In the genomic region with DNA sequence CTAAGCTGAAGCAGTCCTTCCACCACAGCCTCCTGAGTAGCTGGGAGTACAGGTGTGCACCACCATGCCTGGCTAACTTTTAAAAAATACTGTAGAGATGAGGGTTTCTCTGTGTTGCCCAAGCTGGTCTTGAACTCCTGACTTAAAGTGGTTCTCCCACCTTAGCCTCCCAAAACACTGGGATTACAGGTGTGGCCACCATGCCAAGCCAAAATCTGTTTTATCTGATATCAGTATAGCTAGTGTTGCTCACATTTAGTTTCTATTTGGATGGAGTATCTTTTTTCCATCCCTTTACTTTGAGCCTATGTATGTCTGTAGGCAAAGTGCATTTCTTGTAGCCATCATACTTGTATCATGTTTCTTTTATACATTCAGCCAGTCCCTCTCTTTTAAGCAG, we compare ENCODE assay signal across 7 cellular contexts.
"Had no signal": no experiment of that assay in that cellular context is flagged by ENCODE, and none has a peak within 500 bp of the region (broad histone marks: within the 10 kb centered on the region; RNA-seq: fewer than 3 reads in every experiment).

No MANE protein-coding gene starts in this region.

- DNase-seq: GDM1, GF-D8 had no signal

- FAIRE-seq: G401.6, GM12891, GM12892, GM18507, GM19239 had no signal
